In the genomic region with DNA sequence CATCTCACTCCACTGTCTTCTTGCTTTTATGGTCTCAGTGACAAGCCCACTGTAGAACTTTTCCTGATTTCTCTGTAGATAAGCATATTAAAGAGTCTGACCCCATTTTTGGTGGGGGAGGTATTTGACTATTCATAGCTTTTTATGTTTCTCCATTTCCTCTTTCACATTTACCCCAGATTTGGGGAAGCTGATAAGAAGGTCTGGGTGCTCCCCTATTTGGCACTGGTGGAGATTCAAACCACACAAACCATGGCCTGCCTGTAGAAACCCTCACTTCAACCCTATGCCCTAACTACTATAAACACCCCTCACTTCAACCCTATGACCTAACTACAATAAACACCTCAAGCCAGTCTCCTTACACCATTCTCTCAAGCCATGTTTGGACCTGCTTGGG, we compare ENCODE assay signal across 16 cellular contexts.
DNase-seq lines count a peak whose midpoint lies in the region; TF ChIP-seq lines count a peak whose summit lies in the region.
"Had no signal": no experiment of that assay in that cellular context is flagged by ENCODE, and none has a peak within 500 bp of the region (broad histone marks: within the 10 kb centered on the region; RNA-seq: fewer than 3 reads in every experiment).

No MANE protein-coding gene starts in this region.

- H3K4me1 ChIP-seq in HEK293 (ENCODE audit: control insufficient read depth, insufficient read depth, low read length) (no peaks in the 10 kb centered on the region), breast epithelium (no peaks in the 10 kb centered on the region)
- H3K4me1 ChIP-seq: BE2C, HAP-1 had no signal

- CTCF ChIA-PET in HEK293 (lab: Yijun Ruan, JAX): no interaction called here

- H3K36me3 ChIP-seq in HEK293 (ENCODE audit: control insufficient read depth in 2 of 2, insufficient read depth in 1 of 2, low read length in 2 of 2) (no peaks in the 10 kb centered on the region), breast epithelium (no peaks in the 10 kb centered on the region)
- H3K36me3 ChIP-seq: BE2C, HAP-1 had no signal

- TF ChIP-seq CTCF in HEK293 (tag by site-specific recombination; IDR thresholded peaks at IDR 0.05) (no peak), breast epithelium (IDR thresholded peaks at IDR 0.05) (no peak)

- H3K27me3 ChIP-seq in breast epithelium: peaks cover 0 to 6% of the 10 kb centered on the region in 2 donors
- H3K27me3 ChIP-seq: BE2C had no signal

- H3K9me3 ChIP-seq in HEK293 (ENCODE audit: control insufficient read depth, insufficient read depth, low read depth, low read length): no peaks in the 10 kb centered on the region
- peaks cover 0 to 22% of the 10 kb centered on the region in 2 donors for H3K9me3 ChIP-seq in breast epithelium
- H3K9me3 ChIP-seq: BE2C, HAP-1 had no signal

- TF ChIP-seq POLR2A in breast epithelium (IDR thresholded peaks at IDR 0.05): no peak

- H3K4me3 ChIP-seq in HEK293 (ENCODE audit: low read depth, low read length) (no peak overlapping the region), breast epithelium (no peak overlapping the region)
- H3K4me3 ChIP-seq: GM23248, HAP-1 had no signal

- intact Hi-C loops in breast epithelium (cut with DNase I; ENCODE audit: low total_unique reads): no loop called here

- DNase-seq in Kasumi-1 (lab: John Stamatoyannopoulos, UW) (peak; percentile 20 to 49), MV-4-11 (lab: John Stamatoyannopoulos, UW) (peak; percentile 76), GM19240 (ENCODE audit: insufficient read length, low spot score) (no peak), breast epithelium (ENCODE audit: low spot score in 2 of 2) (no peak)
- DNase-seq in activated CD4-positive, alpha-beta T cell treated with anti-CD3 and anti-CD28 coated beads, Interleukin-2, amount 50 U/mL, for 1 hour: no peak
- DNase-seq: ACHN; BE2C; C1 segment of cervical spinal cord; CD4-positive, CD25-positive, alpha-beta regulatory T cell; CD8-positive, alpha-beta memory T cell; COR-L47; DMS 273 treated with DMSO at 0.1 percent for 48 hours; DMS53; GM23248 had no signal

- POLR2A ChIA-PET in HEK293 (lab: Yijun Ruan, JAX): no interaction called here

- H3K27ac ChIP-seq in HEK293 (ENCODE audit: extremely low read depth, low read depth, low read length) (no peak overlapping the region), breast epithelium (no peak overlapping the region)
- H3K27ac ChIP-seq: GM23248 had no signal

TF ChIP-seq in HEK293, 187 proteins besides CTCF, POLR2A, EP300 and RAD21:
- TF ChIP-seq SETDB1 (IDR thresholded peaks at IDR 0.05; ENCODE audit: insufficient read length, low read length) (peak; percentile 20), ZNF670 (tag by site-specific recombination; IDR thresholded peaks at IDR 0.05; ENCODE audit: low read depth) (no peak)

Comparison
In these comparisons a context has a peak if more than half of its experiments do, and no peak if none do; other contexts are left out.
1. DNase-seq: peak in Kasumi-1 (2 of 2) and MV-4-11 (single experiment); none in GM19240 (single experiment), breast epithelium (0 of 2) and activated CD4-positive, alpha-beta T cell treated with anti-CD3 and anti-CD28 coated beads, Interleukin-2, amount 50 U/mL, for 1 hour (single experiment).